8 cellular contexts compared by ENCODE assay signal in genomic region chr3:128496602-128497304, GRCh38. TPM values are rescaled to one million over a fixed set of nuclear protein-coding genes. Genes with fewer than 3 reads are reported as not detected.
DNase-seq lines count a peak whose midpoint lies in the region; ATAC-seq, FAIRE-seq and TF ChIP-seq lines count a peak whose summit lies in the region.

No MANE protein-coding gene starts in this region.

- peak overlapping the region in 1 of 3 donors; percentile 89 for H3K27ac Mint-ChIP-seq in CD4-positive, CD25-positive, alpha-beta regulatory T cell

- H3K23me2 ChIP-seq in H1 (ENCODE audit: low read depth, low read length) = peaks cover 5% of the 10 kb centered on the region; the same call in 1 of the 2 replicates

- no peak for TF ChIP-seq RAD21 in H1 (IDR thresholded peaks at IDR 0.05 in 1 of 2, conservative IDR thresholded peaks at IDR 0.05 in 1 of 2; ENCODE audit: low read depth in 2 of 2, low read length in 2 of 2)

- H3K4me2 ChIP-seq in OCI-LY3 (ENCODE audit: low read length) (peak overlapping the region; percentile 67), H1 (ENCODE audit: insufficient read depth in 1 of 2, low read depth in 2 of 2, low read length in 2 of 2) (peak overlapping the region; percentile 73 to 94), osteoblast (ENCODE audit: insufficient read depth, low read length) (peak overlapping the region; percentile 84)

- TF ChIP-seq CTCF in OCI-LY3 (IDR thresholded peaks at IDR 0.05; ENCODE audit: low read depth, low read length) = no peak
- no peak for TF ChIP-seq CTCF in H1 (IDR thresholded peaks at IDR 0.05; ENCODE audit: control extremely low read depth in 1 of 3, insufficient read depth in 1 of 3, low read depth in 1 of 3, low read length in 3 of 3)
- no peak for TF ChIP-seq CTCF in osteoblast (IDR thresholded peaks at IDR 0.05; ENCODE audit: extremely low read depth, low read depth, low read length)

- peak overlapping the region; percentile 62 for H3K56ac ChIP-seq in H1 (replicated peaks; ENCODE audit: insufficient read length, low read depth, low read length)

- no peak overlapping the region for H3K23ac ChIP-seq in H1 (ENCODE audit: insufficient read length)

- H4K5ac ChIP-seq in H1 (ENCODE audit: insufficient read length, low read depth, low read length) = no peak overlapping the region

- peak overlapping the region; percentile 24; the same call in 1 of the 2 replicates for H2BK15ac ChIP-seq in H1 (ENCODE audit: low read length)

- no peak overlapping the region for H2AK5ac ChIP-seq in H1 (ENCODE audit: low read depth, low read length)

- 14% methylated on average over 41 of the region's 45 CpGs; no CpG with 5 or more reads in 1 of the 2 experiments for WGBS in H1 (ENCODE audit: extremely low coverage in 1 of 2, insufficient coverage in 1 of 2, insufficient read length in 1 of 2, insufficient replicate concordance in 2 of 2, low coverage in 1 of 2, low lambda C conversion rate in 2 of 2, missing lambda C conversion rate in 1 of 2), 2 experiments

- H4K91ac ChIP-seq in H1 (replicated peaks; ENCODE audit: insufficient read length, low read length) = peak overlapping the region; percentile 58

- H2AFZ ChIP-seq in OCI-LY3 (ENCODE audit: low read depth, low read length) (peak overlapping the region; percentile 95), H1 (ENCODE audit: low read length) (no peak overlapping the region), osteoblast (ENCODE audit: low read length) (no peak overlapping the region)

- H3K4ac ChIP-seq in H1 (replicated peaks; ENCODE audit: insufficient read length, low read depth, low read length) = no peak overlapping the region

- H3K79me2 ChIP-seq in OCI-LY3 (ENCODE audit: low read length) (no peaks in the 10 kb centered on the region), H1 (ENCODE audit: control insufficient read depth in 1 of 2, insufficient read depth in 2 of 2, low read length in 2 of 2) (no peaks in the 10 kb centered on the region), osteoblast (ENCODE audit: insufficient read depth, low read length) (no peaks in the 10 kb centered on the region)

- no peak overlapping the region for H3K18ac ChIP-seq in H1 (ENCODE audit: extremely low read depth, low read length)

- H4K8ac ChIP-seq in H1 (ENCODE audit: extremely low read depth, insufficient read depth, low read length) = no peak overlapping the region; the same call in 1 of the 2 replicates

- H3K4me1 Mint-ChIP-seq in CD4-positive, CD25-positive, alpha-beta regulatory T cell = peaks cover 0 to 19% (median 1%) of the 10 kb centered on the region in 4 donors

- H4K20me1 ChIP-seq in OCI-LY3 (ENCODE audit: insufficient read depth, low read length) (no peaks in the 10 kb centered on the region), H1 (replicated peaks in 1 of 2; ENCODE audit: control insufficient read depth in 1 of 2, insufficient read depth in 2 of 2, low read length in 2 of 2) (peaks cover 4 to 23% of the 10 kb centered on the region in 2 experiments), osteoblast (ENCODE audit: insufficient read depth, low read length) (peaks cover 7% of the 10 kb centered on the region)

- POLR2A ChIA-PET in H1 (lab: Charles Lee; ENCODE audit: partially characterized antibody) = interaction anchor here (1.3 to 1.8 kb wide), 3 partner anchors 9 to 64 kb away, joined by 5 to 6 read pairs (median 5); no protein-coding TSS in a partner anchor

- H3K9me3 ChIP-seq in CD4-positive, CD25-positive, alpha-beta regulatory T cell (ENCODE audit: control insufficient read depth in 2 of 2, low read length in 2 of 2) = no peaks in the 10 kb centered on the region
- no peaks in the 10 kb centered on the region for H3K9me3 ChIP-seq in OCI-LY3 (ENCODE audit: insufficient read depth, low read length)
- no peaks in the 10 kb centered on the region; a peak in 1 of 4 replicates for H3K9me3 ChIP-seq in H1 (ENCODE audit: insufficient read depth in 2 of 2, low read depth in 1 of 2, low read length in 1 of 2)
- H3K9me3 ChIP-seq in osteoblast (ENCODE audit: low read depth, low read length) = no peaks in the 10 kb centered on the region

- H2BK5ac ChIP-seq in H1 (ENCODE audit: low read depth, low read length) = no peak overlapping the region

- peak overlapping the region; percentile 0 for H3K14ac ChIP-seq in H1 (ENCODE audit: insufficient read length)

- H2BK120ac ChIP-seq in H1 (replicated peaks; ENCODE audit: low read depth, low read length) = no peak overlapping the region

- no peak for TF ChIP-seq POLR2A in H1 (IDR thresholded peaks at IDR 0.05; ENCODE audit: control extremely low read depth in 1 of 2, low read depth in 2 of 2, low read length in 2 of 2)

- no peak overlapping the region for H3K27ac ChIP-seq in CD4-positive, CD25-positive, alpha-beta regulatory T cell (ENCODE audit: insufficient read depth, low read length, poor library complexity, severe bottlenecking)
- H3K27ac ChIP-seq in OCI-LY3 (ENCODE audit: low read length) = no peak overlapping the region
- no peak overlapping the region for H3K27ac ChIP-seq in H1 (ENCODE audit: low read depth, low read length)
- H3K27ac ChIP-seq in osteoblast (ENCODE audit: low read depth, low read length) = no peak overlapping the region

- H3K9ac ChIP-seq in OCI-LY3 (ENCODE audit: low read length) (no peak overlapping the region), H1 (replicated peaks in 1 of 4; ENCODE audit: extremely low read depth in 1 of 4, low read depth in 3 of 4, low read length in 3 of 4) (no peak overlapping the region; a peak in 1 of 7 replicates)

- peaks cover 67% of the 10 kb centered on the region for H3K27me3 Mint-ChIP-seq in CD4-positive, CD25-positive, alpha-beta regulatory T cell

- TF ChIP-seq EP300 in H1 (IDR thresholded peaks at IDR 0.05; ENCODE audit: borderline replicate concordance in 1 of 2, low read depth in 2 of 2, low read length in 2 of 2) = no peak

- peak overlapping the region; percentile 70 to 79 (median 76) for H3K4me3 Mint-ChIP-seq in CD4-positive, CD25-positive, alpha-beta regulatory T cell

- peaks cover 10% of the 10 kb centered on the region for H3K27me3 ChIP-seq in CD4-positive, CD25-positive, alpha-beta regulatory T cell (ENCODE audit: control insufficient read depth, insufficient read depth, low read length)
- peaks cover 31% of the 10 kb centered on the region for H3K27me3 ChIP-seq in OCI-LY3 (ENCODE audit: low read depth, low read length)
- peaks cover 58 to 75% (median 73%) of the 10 kb centered on the region in 4 experiments for H3K27me3 ChIP-seq in H1 (replicated peaks in 1 of 4; ENCODE audit: control insufficient read depth in 3 of 4, extremely low read depth in 1 of 4, insufficient read depth in 3 of 4, low read length in 3 of 4)
- peaks cover 54% of the 10 kb centered on the region for H3K27me3 ChIP-seq in osteoblast (ENCODE audit: insufficient read depth, low read length)

- CTCF ChIA-PET in H1 (lab: Charles Lee; ENCODE audit: partially characterized antibody) = interaction anchor here (0.7 to 5.7 kb wide), 20 partner anchors 11 to 271 kb away, joined by 3 to 83 read pairs (median 4); no protein-coding TSS in a partner anchor

- no peak for ATAC-seq in CD4-positive, CD25-positive, alpha-beta regulatory T cell (ENCODE audit: low read depth in 2 of 2)
- no peak for ATAC-seq in GM21737 (IDR thresholded peaks at IDR 0.05; ENCODE audit: unreplicated experiment)

- H3K36me3 ChIP-seq in CD4-positive, CD25-positive, alpha-beta regulatory T cell (ENCODE audit: control insufficient read depth, insufficient read depth, low read length) = no peaks in the 10 kb centered on the region
- H3K36me3 ChIP-seq in OCI-LY3 (replicated peaks; ENCODE audit: low read depth, low read length) (no peaks in the 10 kb centered on the region), H1 (ENCODE audit: control insufficient read depth in 2 of 4, insufficient read depth in 4 of 4, low read length in 3 of 4) (0 out of 8 replicates have a peak, but pooled peaks cover 0 to 5% (median 0%) of the 10 kb centered on the region in 4 experiments), osteoblast (ENCODE audit: insufficient read depth, low read length) (no peaks in the 10 kb centered on the region)

- peaks cover 18% of the 10 kb centered on the region for H3K4me1 ChIP-seq in CD4-positive, CD25-positive, alpha-beta regulatory T cell (ENCODE audit: control insufficient read depth, insufficient read depth, low read length, poor library complexity, severe bottlenecking)
- H3K4me1 ChIP-seq in OCI-LY3 (ENCODE audit: low read length) = peaks cover 4% of the 10 kb centered on the region; the same call in 1 of the 2 replicates
- peaks cover 0 to 40% (median 23%) of the 10 kb centered on the region in 4 experiments; a peak in 6 of 7 replicates for H3K4me1 ChIP-seq in H1 (replicated peaks in 1 of 4; ENCODE audit: control insufficient read depth in 3 of 4, insufficient read depth in 4 of 4, low read length in 3 of 4)
- H3K4me1 ChIP-seq in osteoblast (ENCODE audit: insufficient read depth, low read length) = peaks cover 6% of the 10 kb centered on the region

- H3K9me3 Mint-ChIP-seq in CD4-positive, CD25-positive, alpha-beta regulatory T cell = peaks cover 0 to 2% (median 0%) of the 10 kb centered on the region in 7 donors

- FAIRE-seq in H1 (lab: Jason Lieb, UNC) = no peak

- no peak for DNase-seq in CD4-positive, CD25-positive, alpha-beta regulatory T cell
- peak in 1 of 2 experiments; percentile 67 for DNase-seq in H1 (ENCODE audit: low read depth in 1 of 2, low spot score in 2 of 2)
- DNase-seq in osteoblast (ENCODE audit: insufficient read length, low spot score, missing footprints) = peak; percentile 94
- no peak for DNase-seq in COR-L47 (lab: John Stamatoyannopoulos, UW)
- no peak for DNase-seq in NCI-H1436 treated with DMSO at 0.1 percent for 48 hours (lab: John Stamatoyannopoulos, UW)
- DNase-seq in OCI-M1 (lab: John Stamatoyannopoulos, UW) = no peak

- no peaks in the 10 kb centered on the region for H3K79me1 ChIP-seq in H1 (ENCODE audit: low read depth, low read length)

- H3K36me3 Mint-ChIP-seq in CD4-positive, CD25-positive, alpha-beta regulatory T cell = no peaks in the 10 kb centered on the region

- peak overlapping the region; percentile 75; the same call in 1 of the 2 replicates for H2BK20ac ChIP-seq in H1 (ENCODE audit: low read length)

- no peak overlapping the region for H3K4me3 ChIP-seq in CD4-positive, CD25-positive, alpha-beta regulatory T cell (ENCODE audit: low read depth, low read length)
- H3K4me3 ChIP-seq in OCI-LY3 (ENCODE audit: low read length) (peak overlapping the region; percentile 78), H1 (ENCODE audit: extremely low read depth in 1 of 4, insufficient read depth in 2 of 4, low read depth in 3 of 4, low read length in 4 of 4) (peak overlapping the region; percentile 34 to 59 (median 46); a peak in 7 of 8 replicates), osteoblast (ENCODE audit: insufficient read depth, low read length) (peak overlapping the region; percentile 68)

- peak overlapping the region; percentile 93; the same call in 1 of the 2 replicates for H2BK12ac ChIP-seq in H1 (ENCODE audit: low read depth, low read length)

RNA-seq across cellular contexts. Expression of gene GATA2, which starts 3.8 kb away (rescaled TPM):
- 6.2 TPM for total RNA-seq in CD4-positive, CD25-positive, alpha-beta regulatory T cell
- not detected for polyA plus RNA-seq in CD4-positive, CD25-positive, alpha-beta regulatory T cell
- 0.30 and 0.40 TPM in 2 replicates for total RNA-seq in H1 (2021; fragmentation: NEBNext Ultra II Directional; extraction: Animal tissue kit (Norgen Biotek cat#: 25700))
- polyA plus RNA-seq in H1 (2011; rRNA removed) = 0.03 and 0.22 TPM in 2 replicates
- polyA plus RNA-seq in H1 (2011; cell fraction: cytosol; rRNA removed) = 0.17 TPM
- polyA plus RNA-seq in H1 (2011; cell fraction: nucleus; rRNA removed) = 0.23 TPM
- polyA plus RNA-seq in H1 (2012, experiment 1 of 2) = 0.12 to 0.23 TPM in 2 of 4 replicates, not detected in the others
- polyA plus RNA-seq in H1 (2012, experiment 2 of 2) = 0.17 TPM
- 0.08 TPM for polyA plus RNA-seq in H1 (2013, experiment 1 of 2)
- 0.17 TPM for polyA plus RNA-seq in H1 (2013, experiment 2 of 2)
- 0.09 and 0.12 TPM in 2 replicates for polyA minus RNA-seq in H1 (2011; rRNA and poly(A)+ RNA removed)
- 2.0 TPM for polyA minus RNA-seq in H1 (2011; cell fraction: cytosol; rRNA and poly(A)+ RNA removed)
- polyA minus RNA-seq in H1 (2011; cell fraction: nucleus; rRNA and poly(A)+ RNA removed) = 0.40 TPM
- 0.72 and 0.88 TPM in 2 replicates for total RNA-seq in osteoblast

RNA-seq across cellular contexts. Expression of gene DNAJB8, which starts 30.1 kb away (rescaled TPM):
- not detected for total RNA-seq in CD4-positive, CD25-positive, alpha-beta regulatory T cell
- polyA plus RNA-seq in CD4-positive, CD25-positive, alpha-beta regulatory T cell = not detected
- total RNA-seq in H1 (2021; fragmentation: NEBNext Ultra II Directional; extraction: Animal tissue kit (Norgen Biotek cat#: 25700)) = not detected in 2 replicates
- polyA plus RNA-seq in H1 (2011; rRNA removed) = not detected in 2 replicates
- not detected for polyA plus RNA-seq in H1 (2011; cell fraction: cytosol; rRNA removed)
- polyA plus RNA-seq in H1 (2011; cell fraction: nucleus; rRNA removed) = not detected
- not detected in 4 replicates for polyA plus RNA-seq in H1 (2012, experiment 1 of 2)
- polyA plus RNA-seq in H1 (2012, experiment 2 of 2) = not detected
- not detected for polyA plus RNA-seq in H1 (2013, experiment 1 of 2)
- polyA plus RNA-seq in H1 (2013, experiment 2 of 2) = not detected
- not detected in 2 replicates for polyA minus RNA-seq in H1 (2011; rRNA and poly(A)+ RNA removed)
- polyA minus RNA-seq in H1 (2011; cell fraction: cytosol; rRNA and poly(A)+ RNA removed) = not detected
- polyA minus RNA-seq in H1 (2011; cell fraction: nucleus; rRNA and poly(A)+ RNA removed) = not detected
- total RNA-seq in osteoblast = not detected in 2 replicates
